In genomic region chr17:8534498-8535188, GRCh38 we compare ENCODE assay signal across 18 cellular contexts.
A peak's percentile ranks its signal among the peaks of the same experiment; 100 is the strongest.
DNase-seq lines count a peak whose midpoint lies in the region; ATAC-seq and TF ChIP-seq lines count a peak whose summit lies in the region.
"Had no signal": no experiment of that assay in that cellular context is flagged by ENCODE, and none has a peak within 500 bp of the region (broad histone marks: within the 10 kb centered on the region; RNA-seq: fewer than 3 reads in every experiment).

No MANE protein-coding gene starts in this region.

- TF ChIP-seq CTCF in cardiac muscle cell (IDR thresholded peaks at IDR 0.05; ENCODE audit: low read depth, low read length) (no peak), heart right ventricle (IDR thresholded peaks at IDR 0.05) (no peak), tibial artery (IDR thresholded peaks at IDR 0.05) (no peak)

- H3K27me3 ChIP-seq in cardiac muscle cell (no peaks in the 10 kb centered on the region), heart right ventricle (no peaks in the 10 kb centered on the region), tibial artery (no peaks in the 10 kb centered on the region)
- H3K27me3 ChIP-seq: BLaER1 had no signal

- CTCF ChIA-PET in activated CD4-positive, alpha-beta T cell treated with anti-CD3 and anti-CD28 coated beads for 36 hours (lab: Charles Lee) = no interaction called here

- H3K27ac Mint-ChIP-seq in activated CD4-positive, alpha-beta T cell treated with anti-CD3 and anti-CD28 coated beads for 36 hours = no peak overlapping the region
- H3K27ac Mint-ChIP-seq: B cell; CD4-positive, alpha-beta T cell; CD8-positive, alpha-beta memory T cell; HFFc6 had no signal

- H3K4me3 ChIP-seq in cardiac muscle cell (no peak overlapping the region), heart right ventricle (no peak overlapping the region), tibial artery (no peak overlapping the region)
- H3K4me3 ChIP-seq: BLaER1, HAP-1 had no signal

- H3K27me3 Mint-ChIP-seq in activated CD4-positive, alpha-beta T cell treated with anti-CD3 and anti-CD28 coated beads for 36 hours = no peaks in the 10 kb centered on the region
- H3K27me3 Mint-ChIP-seq: B cell; CD4-positive, alpha-beta T cell had no signal

- H3K4me1 ChIP-seq in cardiac muscle cell (ENCODE audit: low read depth) (peaks cover 23% of the 10 kb centered on the region), heart right ventricle (peaks cover 0 to 10% (median 0%) of the 10 kb centered on the region in 9 donors), tibial artery (peaks cover 0 to 39% (median 9%) of the 10 kb centered on the region in 4 donors)
- H3K4me1 ChIP-seq: BLaER1, HAP-1 had no signal

- ATAC-seq in heart right ventricle = no peak
- peak; percentile 72 for ATAC-seq in left lobe of liver
- ATAC-seq in activated CD4-positive, alpha-beta T cell treated with anti-CD3 and anti-CD28 coated beads for 36 hours = no peak

- H3K27ac ChIP-seq in cardiac muscle cell = peak overlapping the region; percentile 81
- no peak overlapping the region for H3K27ac ChIP-seq in heart right ventricle
- peak overlapping the region; percentile 42 to 43 for H3K27ac ChIP-seq in tibial artery
- H3K27ac ChIP-seq: 22Rv1, BLaER1, C4-2B had no signal

- POLR2A ChIA-PET in activated CD4-positive, alpha-beta T cell treated with anti-CD3 and anti-CD28 coated beads for 36 hours (lab: Charles Lee) = no interaction called here

- H3K9me3 Mint-ChIP-seq in activated CD4-positive, alpha-beta T cell treated with anti-CD3 and anti-CD28 coated beads for 36 hours (ENCODE audit: low read depth) = no peaks in the 10 kb centered on the region
- H3K9me3 Mint-ChIP-seq: CD4-positive, alpha-beta T cell; CD8-positive, alpha-beta memory T cell; HFFc6 had no signal

- H3K36me3 ChIP-seq in cardiac muscle cell (peaks cover 32% of the 10 kb centered on the region), heart right ventricle (peaks cover 0 to 97% (median 15%) of the 10 kb centered on the region in 9 donors), tibial artery (peaks cover 61 to 69% (median 62%) of the 10 kb centered on the region in 3 donors)

- H3K4me1 Mint-ChIP-seq in activated CD4-positive, alpha-beta T cell treated with anti-CD3 and anti-CD28 coated beads for 36 hours = peaks cover 4% of the 10 kb centered on the region
- H3K4me1 Mint-ChIP-seq: B cell; CD8-positive, alpha-beta memory T cell had no signal

- H3K9me3 ChIP-seq in cardiac muscle cell (ENCODE audit: low read depth) (no peaks in the 10 kb centered on the region), heart right ventricle (no peaks in the 10 kb centered on the region), tibial artery (no peaks in the 10 kb centered on the region)
- H3K9me3 ChIP-seq: BLaER1, HAP-1 had no signal

- 95 to 97% methylated on average over 9 of the region's 9 CpGs for WGBS in heart right ventricle, 2 donors

- intact Hi-C loops in heart right ventricle (cut with DNase I) (no loop called here), tibial artery (cut with DNase I; ENCODE audit: low total_unique reads) (no loop called here)
- intact Hi-C loops in activated CD4-positive, alpha-beta T cell treated with anti-CD3 and anti-CD28 coated beads for 36 hours (cut with DNase I, micrococcal nuclease) = no loop called here

- DNase-seq in cardiac muscle cell (ENCODE audit: low read depth in 1 of 2, low spot score in 1 of 2) (no peak), heart right ventricle (no peak), left lobe of liver (ENCODE audit: low spot score) (peak; percentile 59), tibial artery (no peak), SW480 (ENCODE audit: low spot score) (no peak)
- DNase-seq in activated CD4-positive, alpha-beta T cell treated with anti-CD3 and anti-CD28 coated beads for 36 hours = no peak
- DNase-seq: CD4-positive, alpha-beta T cell; CD8-positive, alpha-beta memory T cell; DMS 273 treated with DMSO at 0.1 percent for 48 hours; DMS79; GF-D8; GOT3; HFFc6 had no signal

- no peak overlapping the region for H3K4me3 Mint-ChIP-seq in activated CD4-positive, alpha-beta T cell treated with anti-CD3 and anti-CD28 coated beads for 36 hours
- H3K4me3 Mint-ChIP-seq: B cell; CD4-positive, alpha-beta T cell; CD8-positive, alpha-beta memory T cell; HFFc6 had no signal

- H3K36me3 Mint-ChIP-seq in activated CD4-positive, alpha-beta T cell treated with anti-CD3 and anti-CD28 coated beads for 36 hours (ENCODE audit: low read depth) = no peaks in the 10 kb centered on the region
- H3K36me3 Mint-ChIP-seq: CD8-positive, alpha-beta memory T cell had no signal

Comparison
In these comparisons a context has a peak if more than half of its experiments do, and no peak if none do; other contexts are left out.
1. H3K27ac ChIP-seq: peak in cardiac muscle cell (single experiment) and tibial artery (2 of 2); none in heart right ventricle (0 of 10).